16 cellular contexts compared by ENCODE assay signal in the genomic region with DNA sequence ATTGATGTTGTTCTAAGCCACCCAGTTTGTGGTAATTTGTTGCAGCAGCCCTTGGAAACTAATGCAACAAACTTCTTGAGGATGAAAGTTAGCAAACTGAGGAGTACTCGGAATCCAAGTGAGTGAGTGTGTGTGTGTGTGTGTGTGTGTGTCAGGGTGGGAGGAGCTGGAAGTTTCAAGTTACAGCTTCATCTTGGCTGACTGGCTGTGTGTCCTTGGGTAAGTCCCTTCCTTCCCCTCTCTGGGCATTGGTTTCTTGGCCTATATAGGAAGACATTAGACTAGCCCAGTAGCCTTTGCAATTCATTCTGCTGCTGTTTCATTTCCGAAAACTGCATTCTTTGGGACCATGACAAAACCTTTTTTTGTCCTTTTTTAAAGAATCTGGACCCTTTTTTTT.
"Had no signal": no experiment of that assay in that cellular context is flagged by ENCODE, and none has a peak within 500 bp of the region (broad histone marks: within the 10 kb centered on the region; RNA-seq: fewer than 3 reads in every experiment).

No MANE protein-coding gene starts in this region.

- H3K27ac Mint-ChIP-seq: activated naive CD4-positive, alpha-beta T cell treated with anti-CD3 and anti-CD28 coated beads, Interleukin-2, amount 50 U/mL, for 72 hours; immature natural killer cell; stimulated activated effector memory CD8-positive, alpha-beta T cell treated with anti-CD3 and anti-CD28 coated beads, Interleukin-12 subunit alpha, Interleukin-12 subunit beta, amount 100 ng/mL, for 72 hours had no signal

- H3K9me3 Mint-ChIP-seq: activated naive CD4-positive, alpha-beta T cell treated with anti-CD3 and anti-CD28 coated beads, Interleukin-2, amount 50 U/mL, for 72 hours; immature natural killer cell; naive thymus-derived CD4-positive, alpha-beta T cell; stimulated activated effector memory CD8-positive, alpha-beta T cell treated with anti-CD3 and anti-CD28 coated beads, Interleukin-12 subunit alpha, Interleukin-12 subunit beta, amount 100 ng/mL, for 72 hours had no signal

- H3K4me3 ChIP-seq: colonic mucosa, lower lobe of right lung, right atrium auricular region, thyroid gland, uterus had no signal

- H3K4me1 Mint-ChIP-seq: immature natural killer cell; stimulated activated effector memory CD8-positive, alpha-beta T cell treated with anti-CD3 and anti-CD28 coated beads, Interleukin-12 subunit alpha, Interleukin-12 subunit beta, amount 100 ng/mL, for 72 hours had no signal

- H3K4me3 Mint-ChIP-seq: immature natural killer cell; naive thymus-derived CD4-positive, alpha-beta T cell; stimulated activated effector memory CD8-positive, alpha-beta T cell treated with anti-CD3 and anti-CD28 coated beads, Interleukin-12 subunit alpha, Interleukin-12 subunit beta, amount 100 ng/mL, for 72 hours had no signal

- H3K4me1 ChIP-seq: colonic mucosa, lower lobe of right lung, right atrium auricular region, thyroid gland, uterus had no signal

- H3K27me3 Mint-ChIP-seq: naive thymus-derived CD4-positive, alpha-beta T cell had no signal

- H3K36me3 ChIP-seq: brain microvascular endothelial cell, colonic mucosa, lower lobe of right lung, neutrophil, right atrium auricular region, thyroid gland, uterus had no signal

- DNase-seq: activated CD4-positive, alpha-beta T cell treated with anti-CD3 and anti-CD28 coated beads, Interleukin-2, amount 50 U/mL, for 1 hour; activated effector memory CD4-positive, alpha-beta T cell treated with Interleukin-2 at 50 U/mL for 16 hours; amygdala; brain microvascular endothelial cell; colonic mucosa; hippocampal formation; immature natural killer cell; left cardiac atrium; lower lobe of right lung; naive thymus-derived CD4-positive, alpha-beta T cell; thyroid gland; uterus had no signal

- H3K27me3 ChIP-seq: colonic mucosa, neutrophil, right atrium auricular region, thyroid gland, uterus had no signal

- H3K27ac ChIP-seq: brain microvascular endothelial cell, colonic mucosa, lower lobe of right lung, neutrophil, right atrium auricular region, thyroid gland, uterus had no signal

- H3K9me3 ChIP-seq: colonic mucosa, lower lobe of right lung, neutrophil, right atrium auricular region, thyroid gland, uterus had no signal

- H3K36me3 Mint-ChIP-seq: activated naive CD4-positive, alpha-beta T cell treated with anti-CD3 and anti-CD28 coated beads, Interleukin-2, amount 50 U/mL, for 72 hours; immature natural killer cell; naive thymus-derived CD4-positive, alpha-beta T cell; stimulated activated effector memory CD8-positive, alpha-beta T cell treated with anti-CD3 and anti-CD28 coated beads, Interleukin-12 subunit alpha, Interleukin-12 subunit beta, amount 100 ng/mL, for 72 hours had no signal
